34 cellular contexts compared by ENCODE assay signal in genomic region chr21:27647401-27647800, GRCh38.
DNase-seq lines count a peak whose midpoint lies in the region; ATAC-seq, FAIRE-seq and TF ChIP-seq lines count a peak whose summit lies in the region.
"Had no signal": no experiment of that assay in that cellular context is flagged by ENCODE, and none has a peak within 500 bp of the region (broad histone marks: within the 10 kb centered on the region; RNA-seq: fewer than 3 reads in every experiment).

No MANE protein-coding gene starts in this region.

- H2AFZ ChIP-seq in IMR-90 (replicated peaks; ENCODE audit: low read length, poor library complexity): no peak overlapping the region
- no peak overlapping the region for H2AFZ ChIP-seq in astrocyte (ENCODE audit: low read depth, low read length)
- H2AFZ ChIP-seq: PC-9 had no signal

- intact Hi-C loops in IMR-90 (cut with micrococcal nuclease): no loop called here

- H3K36me3 ChIP-seq in IMR-90 (ENCODE audit: control insufficient read depth, insufficient read depth, low read length) (no peaks in the 10 kb centered on the region), astrocyte (ENCODE audit: insufficient read depth, low read length) (no peaks in the 10 kb centered on the region)
- H3K36me3 ChIP-seq: BLaER1 treated with 17β-estradiol and CSF1 and Interleukin-3, amounts not matched to agents 10 nM and 100 nM; ovary; suprapubic skin; upper lobe of right lung had no signal

- peak overlapping the region; percentile 95 for H3K27ac Mint-ChIP-seq in astrocyte (ENCODE audit: unreplicated experiment)
- peak overlapping the region; percentile 51 for H3K27ac Mint-ChIP-seq in osteocyte (ENCODE audit: unreplicated experiment)
- H3K27ac Mint-ChIP-seq: activated CD4-positive, alpha-beta memory T cell treated with anti-CD3 and anti-CD28 coated beads, Interleukin-2, amount 10 ng/mL, durations not matched to agents 7 days and 5 days; activated naive CD8-positive, alpha-beta T cell treated with anti-CD3 and anti-CD28 coated beads, Interleukin-2, amount 50 U/mL, for 24 hours; nephron progenitor cell; T-helper 17 cell had no signal

- H3K9me1 ChIP-seq in IMR-90 (ENCODE audit: insufficient read depth, low read length): no peaks in the 10 kb centered on the region

- dilution Hi-C loops in IMR-90 (cut with HindIII; ENCODE audit: low sequenced_read_pairs, unreplicated experiment): no loop called here

- H2BK15ac ChIP-seq in IMR-90 (ENCODE audit: low read depth, low read length): no peak overlapping the region

- DNase-seq in IMR-90 (no peak), astrocyte (ENCODE audit: low read depth) (no peak), fibroblast of pulmonary artery (ENCODE audit: low read depth) (peak; percentile 37), osteocyte (ENCODE audit: extremely low spot score, unreplicated experiment) (no peak), HEK293T (ENCODE audit: extremely low spot score) (no peak), HuH-7 (ENCODE audit: low spot score) (no peak)
- DNase-seq: activated CD4-positive, alpha-beta memory T cell treated with anti-CD3 and anti-CD28 coated beads, Interleukin-2, amount 10 ng/mL, durations not matched to agents 7 days and 5 days; activated CD8-positive, alpha-beta memory T cell treated with anti-CD3 and anti-CD28 coated beads, Interleukin-2, amount 50 U/mL, for 4 hours; activated naive CD4-positive, alpha-beta T cell; activated naive CD8-positive, alpha-beta T cell treated with anti-CD3 and anti-CD28 coated beads, Interleukin-2, amount 50 U/mL, for 24 hours; body of pancreas; DMS153; KBM-7; left cardiac atrium; MM.1S; NCI-H2029; NCI-H526; nephron progenitor cell; NK-92 treated with Interleukin-12 subunit alpha and Interleukin-12 subunit beta, amount 100 ng/mL, for 24 hours; ovary; PC-9; stimulated activated naive CD4-positive, alpha-beta T cell treated with Interleukin-2 at 50 U/mL for 16 hours; T-helper 17 cell; upper lobe of right lung had no signal

- no peak overlapping the region for H3K23ac ChIP-seq in IMR-90 (ENCODE audit: low read depth, low read length)

- H4K5ac ChIP-seq in IMR-90 (ENCODE audit: low read depth, low read length): no peak overlapping the region

- peak overlapping the region; percentile 81; the same call in 1 of the 2 replicates for H3K18ac ChIP-seq in IMR-90 (ENCODE audit: low read depth, low read length)

- H3K4me2 ChIP-seq in IMR-90 (ENCODE audit: low read depth, low read length): no peak overlapping the region
- no peak overlapping the region for H3K4me2 ChIP-seq in astrocyte (ENCODE audit: low read length)
- H3K4me2 ChIP-seq: BLaER1 treated with 17β-estradiol and CSF1 and Interleukin-3, amounts not matched to agents 10 nM and 100 nM; PC-9 had no signal

- H2AK9ac ChIP-seq in IMR-90 (replicated peaks; ENCODE audit: low read depth, low read length, poor library complexity): no peak overlapping the region

- no peak overlapping the region for H3K4me3 ChIP-seq in IMR-90 (ENCODE audit: insufficient read depth, low read depth, low read length)
- H3K4me3 ChIP-seq in astrocyte (ENCODE audit: insufficient read depth, low read depth, low read length): no peak overlapping the region
- no peak overlapping the region for H3K4me3 ChIP-seq in fibroblast of pulmonary artery (replicated peaks; ENCODE audit: low read depth, low read length)
- H3K4me3 ChIP-seq: BLaER1 treated with 17β-estradiol and CSF1 and Interleukin-3, amounts not matched to agents 10 nM and 100 nM; body of pancreas; ovary; PC-9; skin epidermis; suprapubic skin; upper lobe of right lung had no signal

- H3K9ac ChIP-seq in IMR-90 (ENCODE audit: low read depth, low read length) (no peak overlapping the region), astrocyte (ENCODE audit: low read length) (no peak overlapping the region)
- H3K9ac ChIP-seq: BLaER1 treated with 17β-estradiol and CSF1 and Interleukin-3, amounts not matched to agents 10 nM and 100 nM had no signal

- H3K4me1 Mint-ChIP-seq in astrocyte (ENCODE audit: low read depth, unreplicated experiment) (peaks cover 26% of the 10 kb centered on the region), osteocyte (ENCODE audit: unreplicated experiment) (peaks cover 25% of the 10 kb centered on the region)
- H3K4me1 Mint-ChIP-seq: activated CD4-positive, alpha-beta memory T cell treated with anti-CD3 and anti-CD28 coated beads, Interleukin-2, amount 10 ng/mL, durations not matched to agents 7 days and 5 days; activated naive CD8-positive, alpha-beta T cell treated with anti-CD3 and anti-CD28 coated beads, Interleukin-2, amount 50 U/mL, for 24 hours; nephron progenitor cell; T-helper 17 cell had no signal

- H3K9me3 Mint-ChIP-seq in astrocyte (ENCODE audit: unreplicated experiment) (no peaks in the 10 kb centered on the region), osteocyte (ENCODE audit: unreplicated experiment) (peaks cover 7% of the 10 kb centered on the region)
- H3K9me3 Mint-ChIP-seq: activated CD4-positive, alpha-beta memory T cell treated with anti-CD3 and anti-CD28 coated beads, Interleukin-2, amount 10 ng/mL, durations not matched to agents 7 days and 5 days had no signal

- CTCF ChIA-PET in IMR-90 (lab: Yijun Ruan, JAX): no interaction called here
- CTCF ChIA-PET in HEK293T (lab: Yijun Ruan, JAX): no interaction called here

- H2AK5ac ChIP-seq in IMR-90 (ENCODE audit: low read depth, low read length): no peak overlapping the region

- H3K4me1 ChIP-seq in IMR-90 (ENCODE audit: control insufficient read depth, insufficient read depth, low read length): peaks cover 2% of the 10 kb centered on the region; the same call in 1 of the 2 replicates
- H3K4me1 ChIP-seq in astrocyte (ENCODE audit: insufficient read depth, low read length): peaks cover 8% of the 10 kb centered on the region
- H3K4me1 ChIP-seq: BLaER1 treated with 17β-estradiol and CSF1 and Interleukin-3, amounts not matched to agents 10 nM and 100 nM; body of pancreas; suprapubic skin; upper lobe of right lung had no signal

- H3K14ac ChIP-seq in IMR-90 (replicated peaks; ENCODE audit: low read depth, low read length): no peak overlapping the region

- no peaks in the 10 kb centered on the region for H4K20me1 ChIP-seq in IMR-90 (ENCODE audit: insufficient read depth, low read length)
- H4K20me1 ChIP-seq in astrocyte (ENCODE audit: insufficient read depth, low read length): no peaks in the 10 kb centered on the region
- H4K20me1 ChIP-seq: BLaER1 treated with 17β-estradiol and CSF1 and Interleukin-3, amounts not matched to agents 10 nM and 100 nM had no signal

- H3K27me3 ChIP-seq in IMR-90 (ENCODE audit: control insufficient read depth, insufficient read depth, low read length): no peaks in the 10 kb centered on the region
- no peaks in the 10 kb centered on the region for H3K27me3 ChIP-seq in astrocyte (ENCODE audit: insufficient read depth, low read length)
- H3K27me3 ChIP-seq: BLaER1 treated with 17β-estradiol and CSF1 and Interleukin-3, amounts not matched to agents 10 nM and 100 nM; body of pancreas; ovary; suprapubic skin; upper lobe of right lung had no signal

- TF ChIP-seq POLR2A in IMR-90 (IDR thresholded peaks at IDR 0.05; ENCODE audit: low read depth, low read length): no peak

- in situ Hi-C loops in IMR-90 (cut with MboI; ENCODE audit: low sequenced_read_pairs): no loop called here

- H3K4me3 Mint-ChIP-seq in astrocyte (ENCODE audit: unreplicated experiment) (no peak overlapping the region), osteocyte (ENCODE audit: unreplicated experiment) (no peak overlapping the region)
- H3K4me3 Mint-ChIP-seq: activated CD4-positive, alpha-beta memory T cell treated with anti-CD3 and anti-CD28 coated beads, Interleukin-2, amount 10 ng/mL, durations not matched to agents 7 days and 5 days; activated naive CD8-positive, alpha-beta T cell treated with anti-CD3 and anti-CD28 coated beads, Interleukin-2, amount 50 U/mL, for 24 hours; nephron progenitor cell; T-helper 17 cell had no signal

- no peaks in the 10 kb centered on the region for H3K36me3 Mint-ChIP-seq in astrocyte (ENCODE audit: low read depth, unreplicated experiment)
- peaks cover 3% of the 10 kb centered on the region for H3K36me3 Mint-ChIP-seq in osteocyte (ENCODE audit: unreplicated experiment)

- no peak for FAIRE-seq in astrocyte (lab: Jason Lieb, UNC)
- FAIRE-seq: GM12891, TTC549 had no signal

- ATAC-seq in IMR-90 (ENCODE audit: low read depth): no peak
- no peak for ATAC-seq in GM18517 (IDR thresholded peaks at IDR 0.05; ENCODE audit: unreplicated experiment)
- ATAC-seq in HG02588 (IDR thresholded peaks at IDR 0.05; ENCODE audit: unreplicated experiment): no peak
- ATAC-seq: activated CD4-positive, CD25-positive, alpha-beta regulatory T cell treated with anti-CD3 and anti-CD28 coated beads, Interleukin-2, amount 50 U/mL, for 24 hours; activated naive CD8-positive, alpha-beta T cell treated with anti-CD3 and anti-CD28 coated beads, Interleukin-2, amount 50 U/mL, for 24 hours; body of pancreas; HCT116; left cardiac atrium; Right ventricle myocardium inferior; T-helper 17 cell; upper lobe of right lung had no signal

- TF ChIP-seq CTCF in IMR-90 (conservative IDR thresholded peaks at IDR 0.05; ENCODE audit: low read depth, low read length) (no peak), astrocyte (IDR thresholded peaks at IDR 0.05; ENCODE audit: insufficient read depth, low read depth, low read length) (no peak), fibroblast of pulmonary artery (IDR thresholded peaks at IDR 0.05; ENCODE audit: low read length, missing control alignments) (no peak), osteocyte (IDR thresholded peaks at IDR 0.05) (no peak)

- no peaks in the 10 kb centered on the region for H3K27me3 Mint-ChIP-seq in astrocyte (ENCODE audit: low read depth, unreplicated experiment)
- no peaks in the 10 kb centered on the region for H3K27me3 Mint-ChIP-seq in osteocyte (ENCODE audit: unreplicated experiment)
- H3K27me3 Mint-ChIP-seq: activated CD4-positive, alpha-beta memory T cell treated with anti-CD3 and anti-CD28 coated beads, Interleukin-2, amount 10 ng/mL, durations not matched to agents 7 days and 5 days; activated naive CD8-positive, alpha-beta T cell treated with anti-CD3 and anti-CD28 coated beads, Interleukin-2, amount 50 U/mL, for 24 hours; T-helper 17 cell had no signal

- no peaks in the 10 kb centered on the region for H3K79me1 ChIP-seq in IMR-90 (ENCODE audit: low read depth in 1 of 2, low read length in 2 of 2)

- POLR2A ChIA-PET in IMR-90 (lab: Charles Lee; ENCODE audit: unreplicated experiment): no interaction called here
- POLR2A ChIA-PET in HEK293T (lab: Yijun Ruan, JAX): no interaction called here

- H4K91ac ChIP-seq in IMR-90 (ENCODE audit: insufficient read depth, low read depth, low read length): no peak overlapping the region

- H3K9me3 ChIP-seq in IMR-90 (ENCODE audit: control insufficient read depth, insufficient read depth, low read length): no peaks in the 10 kb centered on the region
- no peaks in the 10 kb centered on the region for H3K9me3 ChIP-seq in astrocyte (ENCODE audit: insufficient read depth, low read depth, low read length)
- H3K9me3 ChIP-seq: body of pancreas, ovary, suprapubic skin, upper lobe of right lung had no signal

- 0 out of 2 replicates have a peak overlapping the region, but pooled peaks have one; percentile 46 for H2BK120ac ChIP-seq in IMR-90 (ENCODE audit: low read depth, low read length)

- no TSS peak for BruUV-seq in IMR-90 (replicated peaks; lab: Mats Ljungman, UMichigan)

- no peak overlapping the region for H3K4ac ChIP-seq in IMR-90 (ENCODE audit: low read depth, low read length)

- peak overlapping the region; percentile 51; the same call in 1 of the 2 replicates for H2BK20ac ChIP-seq in IMR-90 (ENCODE audit: low read depth, low read length)

- 100% methylated on average over 1 of the region's 3 CpGs; no CpG with 5 or more reads in 1 of the 2 experiments for WGBS in IMR-90 (ENCODE audit: extremely low coverage in 2 of 2, insufficient read length in 1 of 2), 2 experiments

- no peak for TF ChIP-seq RAD21 in IMR-90 (IDR thresholded peaks at IDR 0.05; ENCODE audit: low read length)

- H3K27ac ChIP-seq in IMR-90 (ENCODE audit: insufficient read depth, low read length): no peak overlapping the region
- H3K27ac ChIP-seq in astrocyte (ENCODE audit: low read depth, low read length): peak overlapping the region; percentile 88
- H3K27ac ChIP-seq: BLaER1 treated with 17β-estradiol and CSF1 and Interleukin-3, amounts not matched to agents 10 nM and 100 nM; body of pancreas; ovary; PC-9; suprapubic skin; upper lobe of right lung had no signal

- no peaks in the 10 kb centered on the region for H3K79me2 ChIP-seq in astrocyte (ENCODE audit: insufficient read depth, low read length)

- H2BK5ac ChIP-seq in IMR-90 (ENCODE audit: low read depth, low read length, poor library complexity, severe bottlenecking): peak overlapping the region; percentile 98

- peak overlapping the region in 1 of 2 experiments; percentile 1; a peak in 1 of 4 replicates for H4K8ac ChIP-seq in IMR-90 (ENCODE audit: low read depth in 2 of 2, low read length in 2 of 2)

- H3K56ac ChIP-seq in IMR-90 (ENCODE audit: extremely low read depth, insufficient read depth, low read length): no peak overlapping the region
